In genomic region chr9:121484659-121485446, GRCh38 we compare ENCODE assay signal across 17 cellular contexts. TPM values are rescaled to one million over a fixed set of nuclear protein-coding genes. Genes with fewer than 3 reads are reported as not detected.
DNase-seq lines count a peak whose midpoint lies in the region; ATAC-seq and TF ChIP-seq lines count a peak whose summit lies in the region.
"Had no signal": no experiment of that assay in that cellular context is flagged by ENCODE, and none has a peak within 500 bp of the region (broad histone marks: within the 10 kb centered on the region; RNA-seq: fewer than 3 reads in every experiment).

No MANE protein-coding gene starts in this region.

- TF ChIP-seq CTCF in left ventricle myocardium inferior (IDR thresholded peaks at IDR 0.05; ENCODE audit: borderline replicate concordance), result no peak
- no peak for TF ChIP-seq CTCF in tibial artery (IDR thresholded peaks at IDR 0.05)
- no peak for TF ChIP-seq CTCF in foreskin fibroblast (IDR thresholded peaks at IDR 0.05; ENCODE audit: low read depth, low read length)

- no peak overlapping the region for H4K12ac ChIP-seq in trophoblast cell (ENCODE audit: low read depth, low read length)

- peak overlapping the region; percentile 35 for H2AFZ ChIP-seq in trophoblast cell (ENCODE audit: insufficient read depth, low read length, poor library complexity)

- DNase-seq in caudate nucleus (lab: John Stamatoyannopoulos, UW), result peak in 6 of 61 donors; percentile 17 to 49 (median 30)
- no peak for DNase-seq in left ventricle myocardium inferior
- DNase-seq in trophoblast cell, result no peak
- no peak for DNase-seq in tibial artery
- DNase-seq in KBM-7, result no peak
- DNase-seq in foreskin fibroblast, result no peak
- no peak for DNase-seq in stimulated activated CD8-positive, alpha-beta memory T cell treated with anti-CD3 and anti-CD28 coated beads, Interleukin-4, amount 100 ng/mL, for 48 hours
- DNase-seq: activated CD8-positive, alpha-beta T cell treated with anti-CD3 and anti-CD28 coated beads for 36 hours; DMS79; H9; islet precursor cell; NCI-H1417; NCI-H2227 treated with DMSO at 0.1 percent for 48 hours; stimulated activated naive CD8-positive, alpha-beta T cell treated with anti-CD3 and anti-CD28 coated beads, Interleukin-15, Interleukin-2, amounts not matched to agents 100 U/mL and 50 U/mL, for 24 hours had no signal

- H3K18ac ChIP-seq in trophoblast cell (ENCODE audit: low read length), result no peak overlapping the region

- peak overlapping the region; percentile 53 for H2AK5ac ChIP-seq in trophoblast cell (ENCODE audit: low read length)

- H3K4me1 ChIP-seq in left ventricle myocardium inferior (peaks cover 51% of the 10 kb centered on the region), trophoblast cell (ENCODE audit: control insufficient read depth in 1 of 2, insufficient read depth in 2 of 2, low read length in 2 of 2) (peaks cover 17 to 19% of the 10 kb centered on the region in 2 experiments), tibial artery (peaks cover 0 to 82% (median 69%) of the 10 kb centered on the region in 4 donors)

- H3K27me3 ChIP-seq in left ventricle myocardium inferior (ENCODE audit: low read depth), result no peaks in the 10 kb centered on the region
- no peaks in the 10 kb centered on the region for H3K27me3 ChIP-seq in trophoblast cell (ENCODE audit: insufficient read depth, low read length)
- no peaks in the 10 kb centered on the region for H3K27me3 ChIP-seq in tibial artery

- H3K4me2 ChIP-seq in trophoblast cell (ENCODE audit: low read length), result no peak overlapping the region

- H3K14ac ChIP-seq in trophoblast cell (ENCODE audit: low read length), result peak overlapping the region; percentile 36

- H3K36me3 ChIP-seq in left ventricle myocardium inferior (no peaks in the 10 kb centered on the region), trophoblast cell (ENCODE audit: control insufficient read depth in 1 of 2, insufficient read depth in 2 of 2, low read length in 2 of 2) (no peaks in the 10 kb centered on the region), tibial artery (no peaks in the 10 kb centered on the region)

- H4K91ac ChIP-seq in trophoblast cell (ENCODE audit: low read depth, low read length), result no peak overlapping the region

- no peak overlapping the region for H3K23ac ChIP-seq in trophoblast cell (ENCODE audit: low read length)

- H3K4me3 ChIP-seq in left ventricle myocardium inferior (no peak overlapping the region), trophoblast cell (ENCODE audit: low read depth, low read length) (no peak overlapping the region), tibial artery (peak overlapping the region in 1 of 2 donors; percentile 8), foreskin fibroblast (ENCODE audit: low read depth in 1 of 2, low read length in 2 of 2) (no peak overlapping the region)

- H3K9me3 ChIP-seq in left ventricle myocardium inferior (replicated peaks) (no peaks in the 10 kb centered on the region), trophoblast cell (ENCODE audit: insufficient read depth, low read depth, low read length) (no peaks in the 10 kb centered on the region), tibial artery (no peaks in the 10 kb centered on the region)

- H3K27ac ChIP-seq in caudate nucleus (ENCODE audit: low read depth, low read length), result peak overlapping the region; percentile 72
- H3K27ac ChIP-seq in left ventricle myocardium inferior (replicated peaks), result peak overlapping the region; percentile 80
- H3K27ac ChIP-seq in trophoblast cell (ENCODE audit: low read depth, low read length), result peak overlapping the region; percentile 41
- H3K27ac ChIP-seq in tibial artery, result peak overlapping the region; percentile 87 to 88
- H3K27ac ChIP-seq: C4-2B had no signal

- intact Hi-C loops in left ventricle myocardium inferior (cut with micrococcal nuclease) (no loop called here), tibial artery (cut with DNase I; ENCODE audit: low total_unique reads) (loop anchor here (1.0 kb wide), 1 partner anchor 39 kb away; no protein-coding TSS in a partner anchor)

- no peak overlapping the region for H3K4ac ChIP-seq in trophoblast cell (ENCODE audit: low read depth, low read length)

- no peaks in the 10 kb centered on the region for H3K79me1 ChIP-seq in trophoblast cell (ENCODE audit: low read length)

- H2BK120ac ChIP-seq in trophoblast cell (ENCODE audit: insufficient read depth, low read length, poor library complexity), result no peak overlapping the region

- in situ Hi-C loops in KBM-7 (cut with MboI; ENCODE audit: low pct_unique_long_range_greater_than_20kb, low sequenced_read_pairs), result no loop called here

- ATAC-seq in GM21786 (IDR thresholded peaks at IDR 0.05; ENCODE audit: unreplicated experiment), result no peak
- ATAC-seq: activated CD8-positive, alpha-beta T cell treated with anti-CD3 and anti-CD28 coated beads for 36 hours; stimulated activated naive CD8-positive, alpha-beta T cell treated with anti-CD3 and anti-CD28 coated beads, Interleukin-15, Interleukin-2, amounts not matched to agents 100 U/mL and 50 U/mL, for 24 hours had no signal

- no peaks in the 10 kb centered on the region for H3K79me2 ChIP-seq in trophoblast cell (ENCODE audit: control insufficient read depth, insufficient read depth, low read length, poor library complexity)

- no peak overlapping the region for H2BK12ac ChIP-seq in trophoblast cell (ENCODE audit: low read length)

- no peak overlapping the region for H4K8ac ChIP-seq in trophoblast cell (ENCODE audit: low read depth, low read length)

- no CpG with 5 or more reads among the region's 11 CpGs for WGBS in trophoblast cell (ENCODE audit: extremely low coverage, insufficient coverage, insufficient read length)

- no peak overlapping the region for H3K9ac ChIP-seq in trophoblast cell (ENCODE audit: low read length)

- no peak overlapping the region for H2BK5ac ChIP-seq in trophoblast cell (ENCODE audit: low read depth, low read length, poor library complexity)

RNA-seq across cellular contexts. Expression of gene GGTA1, which starts 14.8 kb away (rescaled TPM):
- 34.1 TPM for total RNA-seq in left ventricle myocardium inferior
- polyA plus RNA-seq in trophoblast cell (2013), result 0.14 and 0.15 TPM in 2 replicates
- total RNA-seq: activated CD8-positive, alpha-beta T cell treated with anti-CD3 and anti-CD28 coated beads for 36 hours; activated T-helper 2 cell treated with anti-CD3 and anti-CD28 coated beads, Interferon-gamma antibody, Interleukin-2, Interleukin-4, amounts not matched to agents 10 μg/mL and 5 μg/mL and 100 μg/mL, durations not matched to agents 14 hours and 24 hours and 36 hours; H9 had no signal
